In the genomic region with DNA sequence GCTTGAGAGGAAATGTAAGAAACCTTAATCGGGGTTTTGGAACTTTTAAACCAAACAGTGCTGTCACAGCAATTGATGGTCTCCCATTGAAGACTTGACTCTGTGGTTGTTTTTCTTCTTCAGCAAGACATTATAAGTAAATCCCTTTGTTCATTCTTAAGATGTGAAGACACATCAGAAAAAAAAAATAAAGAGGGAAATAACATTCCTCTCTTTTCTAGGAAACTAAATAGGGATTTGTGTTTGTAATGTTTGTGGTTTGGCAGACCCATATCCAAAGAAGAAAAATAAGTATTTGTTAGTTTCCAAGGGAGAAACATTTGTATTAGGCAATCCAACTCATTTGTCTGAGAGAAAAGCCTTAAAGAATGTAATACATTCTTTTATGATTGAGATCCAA, we compare ENCODE assay signal across 1 cellular context.
TF ChIP-seq lines count a peak whose summit lies in the region.

No MANE protein-coding gene starts in this region.

TF ChIP-seq in GM23338, 12 proteins besides CTCF, POLR2A, EP300 and RAD21 (continued from another document):
- TF ChIP-seq REST (IDR thresholded peaks at IDR 0.05; ENCODE audit: unreplicated experiment) (no peak), NANOG (IDR thresholded peaks at IDR 0.05; ENCODE audit: borderline replicate concordance) (no peak), JUNB (IDR thresholded peaks at IDR 0.05; ENCODE audit: unreplicated experiment) (no peak), EZH2 (IDR thresholded peaks at IDR 0.05; ENCODE audit: low read depth, unreplicated experiment) (no peak), EZH2phosphoT487 (IDR thresholded peaks at IDR 0.05; ENCODE audit: unreplicated experiment) (no peak), ETS1 (IDR thresholded peaks at IDR 0.05) (no peak), ZNF331 (CRISPR knock-in tag; IDR thresholded peaks at IDR 0.05; ENCODE audit: low read depth) (no peak), ZNF114 (CRISPR knock-in tag; IDR thresholded peaks at IDR 0.05) (no peak), STAT1 (IDR thresholded peaks at IDR 0.05; ENCODE audit: unreplicated experiment) (no peak), CREB1 (CRISPR knock-in tag; IDR thresholded peaks at IDR 0.05; ENCODE audit: low read depth) (no peak)
